Comparison of ENCODE assay signal across 21 cellular contexts in the genomic region with DNA sequence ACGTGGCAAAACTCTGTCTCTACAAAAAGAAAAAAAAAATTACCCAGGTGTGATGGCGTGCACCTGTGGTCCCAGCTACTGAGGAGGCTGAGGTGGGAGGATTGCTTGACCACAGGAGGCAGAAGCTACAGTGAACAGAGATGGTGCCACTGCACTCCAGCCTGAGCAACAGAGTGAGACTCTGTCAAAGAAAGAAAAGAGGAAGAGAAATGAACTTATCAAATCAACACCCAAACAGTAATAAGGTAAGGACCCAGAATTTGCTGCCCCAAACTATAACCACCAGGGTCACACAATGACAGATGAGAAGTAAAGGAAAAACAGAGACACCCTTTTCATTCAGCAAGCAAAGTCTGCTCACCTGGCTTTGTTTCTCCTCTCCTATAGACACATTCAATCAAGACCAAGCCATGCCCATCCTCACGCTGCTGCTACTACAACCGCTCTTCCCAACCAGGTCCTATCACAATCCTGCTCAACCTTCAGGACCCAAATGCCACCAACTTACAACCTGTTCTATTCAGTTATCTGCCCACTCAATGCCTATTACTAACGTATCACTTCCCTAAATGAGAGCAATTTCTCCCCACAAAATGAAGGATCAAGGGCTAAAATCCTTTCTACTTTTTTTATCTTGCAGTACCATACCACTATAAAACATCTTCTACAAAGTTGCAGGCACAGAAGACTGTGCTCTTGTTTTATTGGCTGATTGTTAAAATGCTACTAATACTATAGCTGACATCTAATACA.
DNase-seq lines count a peak whose midpoint lies in the region; ATAC-seq, FAIRE-seq and TF ChIP-seq lines count a peak whose summit lies in the region.
"Had no signal": no experiment of that assay in that cellular context is flagged by ENCODE, and none has a peak within 500 bp of the region (broad histone marks: within the 10 kb centered on the region; RNA-seq: fewer than 3 reads in every experiment).

No MANE protein-coding gene starts in this region.

- no peaks in the 10 kb centered on the region for H3K27me3 Mint-ChIP-seq in stimulated activated naive CD8-positive, alpha-beta T cell treated with anti-CD3 and anti-CD28 coated beads, Interleukin-15, Interleukin-2, amounts not matched to agents 100 ng/mL and 50 ng/mL, for 24 hours
- no peaks in the 10 kb centered on the region for H3K27me3 Mint-ChIP-seq in stimulated activated naive CD8-positive, alpha-beta T cell treated with anti-CD3 and anti-CD28 coated beads, Interleukin-15, amount 100 ng/mL, for 72 hours
- no peaks in the 10 kb centered on the region for H3K27me3 Mint-ChIP-seq in type B pancreatic cell

- H3K4me3 ChIP-seq in bronchial epithelial cell (ENCODE audit: low read depth, low read length): no peak overlapping the region
- H3K4me3 ChIP-seq: A549, HAP-1, SK-N-MC had no signal

- TF ChIP-seq CTCF in bronchial epithelial cell (IDR thresholded peaks at IDR 0.05; ENCODE audit: insufficient read depth, low read length, severe bottlenecking) (no peak), type B pancreatic cell (conservative IDR thresholded peaks at IDR 0.05) (no peak)

- no peaks in the 10 kb centered on the region for H3K36me3 ChIP-seq in bronchial epithelial cell (ENCODE audit: control insufficient read depth, insufficient read depth, low read length)
- H3K36me3 ChIP-seq: HAP-1 had no signal

- no peak for ATAC-seq in stimulated activated naive CD8-positive, alpha-beta T cell treated with anti-CD3 and anti-CD28 coated beads, Interleukin-15, amount 100 ng/mL, for 72 hours
- ATAC-seq in HG03135 (IDR thresholded peaks at IDR 0.05; ENCODE audit: unreplicated experiment): no peak
- ATAC-seq: A549; CD8-positive, alpha-beta T cell had no signal

- DNase-seq in stimulated activated naive CD8-positive, alpha-beta T cell treated with anti-CD3 and anti-CD28 coated beads, Interleukin-15, amount 100 ng/mL, for 72 hours: no peak
- peak; percentile 32 for DNase-seq in OCI-M1 (lab: John Stamatoyannopoulos, UW)
- DNase-seq in bronchial epithelial cell (ENCODE audit: low read depth): no peak
- no peak for DNase-seq in type B pancreatic cell (ENCODE audit: extremely low spot score, unreplicated experiment)
- DNase-seq in kidney tubule cell (ENCODE audit: low spot score): no peak
- DNase-seq in C1 segment of cervical spinal cord (lab: John Stamatoyannopoulos, UW): no peak
- DNase-seq: CD8-positive, alpha-beta T cell; DMS79; KBM-7; NCI-H1092 treated with DMSO at 0.1 percent for 48 hours; NCI-H2081 treated with DMSO at 0.1 percent for 48 hours; NCI-H226; NCI-H524 treated with DMSO at 0.1 percent for 48 hours; Right ventricle myocardium superior had no signal

- H3K27me3 ChIP-seq in bronchial epithelial cell (ENCODE audit: control insufficient read depth, insufficient read depth, low read length): no peaks in the 10 kb centered on the region

- H3K4me1 Mint-ChIP-seq in stimulated activated naive CD8-positive, alpha-beta T cell treated with anti-CD3 and anti-CD28 coated beads, Interleukin-15, Interleukin-2, amounts not matched to agents 100 ng/mL and 50 ng/mL, for 24 hours (ENCODE audit: low read depth): peaks cover 46% of the 10 kb centered on the region
- H3K4me1 Mint-ChIP-seq in stimulated activated naive CD8-positive, alpha-beta T cell treated with anti-CD3 and anti-CD28 coated beads, Interleukin-15, amount 100 ng/mL, for 72 hours: peaks cover 35% of the 10 kb centered on the region
- H3K4me1 Mint-ChIP-seq in type B pancreatic cell (ENCODE audit: unreplicated experiment): peaks cover 44% of the 10 kb centered on the region

- H3K9me3 Mint-ChIP-seq in stimulated activated naive CD8-positive, alpha-beta T cell treated with anti-CD3 and anti-CD28 coated beads, Interleukin-15, Interleukin-2, amounts not matched to agents 100 ng/mL and 50 ng/mL, for 24 hours: no peaks in the 10 kb centered on the region
- H3K9me3 Mint-ChIP-seq in stimulated activated naive CD8-positive, alpha-beta T cell treated with anti-CD3 and anti-CD28 coated beads, Interleukin-15, amount 100 ng/mL, for 72 hours: no peaks in the 10 kb centered on the region
- H3K9me3 Mint-ChIP-seq in type B pancreatic cell: no peaks in the 10 kb centered on the region
- H3K9me3 Mint-ChIP-seq: CD8-positive, alpha-beta T cell had no signal

- H3K36me3 Mint-ChIP-seq in stimulated activated naive CD8-positive, alpha-beta T cell treated with anti-CD3 and anti-CD28 coated beads, Interleukin-15, Interleukin-2, amounts not matched to agents 100 ng/mL and 50 ng/mL, for 24 hours (ENCODE audit: low read depth): peaks cover 14% of the 10 kb centered on the region
- peaks cover 15% of the 10 kb centered on the region for H3K36me3 Mint-ChIP-seq in type B pancreatic cell

- FAIRE-seq in bronchial epithelial cell (lab: Jason Lieb, UNC): peak; percentile 23
- FAIRE-seq: A549, HTR-8/SVneo, RCC 7860 had no signal

- no peak overlapping the region for H3K4me3 Mint-ChIP-seq in stimulated activated naive CD8-positive, alpha-beta T cell treated with anti-CD3 and anti-CD28 coated beads, Interleukin-15, Interleukin-2, amounts not matched to agents 100 ng/mL and 50 ng/mL, for 24 hours
- no peak overlapping the region for H3K4me3 Mint-ChIP-seq in stimulated activated naive CD8-positive, alpha-beta T cell treated with anti-CD3 and anti-CD28 coated beads, Interleukin-15, amount 100 ng/mL, for 72 hours
- no peak overlapping the region for H3K4me3 Mint-ChIP-seq in type B pancreatic cell
- H3K4me3 Mint-ChIP-seq: CD8-positive, alpha-beta T cell had no signal

- H3K27ac Mint-ChIP-seq in stimulated activated naive CD8-positive, alpha-beta T cell treated with anti-CD3 and anti-CD28 coated beads, Interleukin-15, Interleukin-2, amounts not matched to agents 100 ng/mL and 50 ng/mL, for 24 hours: peak overlapping the region; percentile 13
- no peak overlapping the region for H3K27ac Mint-ChIP-seq in stimulated activated naive CD8-positive, alpha-beta T cell treated with anti-CD3 and anti-CD28 coated beads, Interleukin-15, amount 100 ng/mL, for 72 hours
- H3K27ac Mint-ChIP-seq in type B pancreatic cell: peak overlapping the region; percentile 12
- H3K27ac Mint-ChIP-seq: CD8-positive, alpha-beta T cell had no signal

Comparison
In these comparisons a context has a peak if more than half of its experiments do, and no peak if none do; other contexts are left out.
1. H3K27ac Mint-ChIP-seq: peak in stimulated activated naive CD8-positive, alpha-beta T cell treated with anti-CD3 and anti-CD28 coated beads, Interleukin-15, Interleukin-2, amounts not matched to agents 100 ng/mL and 50 ng/mL, for 24 hours (single experiment) and type B pancreatic cell (single experiment); none in stimulated activated naive CD8-positive, alpha-beta T cell treated with anti-CD3 and anti-CD28 coated beads, Interleukin-15, amount 100 ng/mL, for 72 hours (0 of 2).